In the genomic region with DNA sequence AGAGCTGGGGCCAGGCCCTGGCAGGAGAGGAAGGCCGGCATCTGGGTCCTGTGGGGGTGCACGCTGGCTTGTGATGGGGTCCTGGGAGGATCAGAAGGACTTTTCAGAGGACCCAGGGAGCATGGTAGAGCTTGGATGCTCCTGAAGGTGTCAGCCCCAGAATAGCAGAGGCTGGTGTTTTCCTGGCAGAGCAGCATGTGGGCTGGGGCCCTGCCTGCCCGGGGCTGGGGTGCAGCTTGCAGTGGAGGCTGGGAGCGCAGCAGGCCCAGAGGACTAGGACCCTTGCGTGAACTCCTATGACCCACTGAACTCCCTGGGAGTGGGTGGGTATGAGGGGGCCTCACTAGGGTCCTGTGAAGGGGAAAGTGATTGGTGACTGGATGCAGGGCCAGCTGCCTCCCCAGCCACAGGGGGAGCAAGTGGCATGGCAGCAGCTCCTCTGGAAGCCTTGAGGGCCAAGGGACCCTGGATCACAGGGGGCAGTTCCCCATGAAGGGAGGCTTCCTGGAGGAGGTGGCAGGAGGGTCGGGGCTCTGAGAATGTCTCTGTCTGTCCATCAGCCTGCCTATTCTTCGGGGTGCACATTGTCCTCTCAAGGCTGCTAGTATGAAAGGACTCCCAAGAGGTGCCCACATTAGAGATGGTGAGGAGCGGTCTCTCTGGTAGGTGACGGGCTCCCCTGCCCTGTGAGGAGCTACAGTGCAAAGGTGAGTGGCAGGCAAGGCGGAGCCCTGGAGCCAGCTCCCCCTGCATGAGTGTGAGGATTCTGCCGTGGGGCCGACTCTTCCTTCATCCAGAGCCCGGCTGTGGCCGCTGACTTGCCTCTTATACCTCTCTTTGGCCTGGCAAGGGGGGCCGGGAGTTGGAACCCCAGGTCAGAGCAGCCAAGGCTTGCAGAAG, we compare ENCODE assay signal across 20 cellular contexts.
"Had no signal": no experiment of that assay in that cellular context is flagged by ENCODE, and none has a peak within 500 bp of the region (broad histone marks: within the 10 kb centered on the region; RNA-seq: fewer than 3 reads in every experiment).

No MANE protein-coding gene starts in this region.

- ATAC-seq: activated CD4-positive, alpha-beta T cell treated with anti-CD3 and anti-CD28 coated beads for 36 hours; activated CD8-positive, alpha-beta T cell treated with anti-CD3 and anti-CD28 coated beads for 36 hours; effector memory CD8-positive, alpha-beta T cell; gastroesophageal sphincter; stimulated activated naive CD8-positive, alpha-beta T cell treated with anti-CD3 and anti-CD28 coated beads, Interleukin-15, Interleukin-2, amounts not matched to agents 100 U/mL and 50 U/mL, for 24 hours had no signal

- H3K4me3 ChIP-seq: adrenal gland, gastroesophageal sphincter, hepatocyte, testis, vagina had no signal

- H3K9me3 Mint-ChIP-seq: activated CD8-positive, alpha-beta T cell treated with anti-CD3 and anti-CD28 coated beads for 36 hours; dendritic cell treated with granulocyte-macrophage colony-stimulating factor and Interleukin-4, amounts not matched to agents 40 ng/mL and 50 ng/mL, for 4 days; effector memory CD8-positive, alpha-beta T cell had no signal

- H3K27ac Mint-ChIP-seq: activated CD4-positive, alpha-beta T cell treated with anti-CD3 and anti-CD28 coated beads for 36 hours; activated CD8-positive, alpha-beta T cell treated with anti-CD3 and anti-CD28 coated beads for 36 hours; dendritic cell treated with granulocyte-macrophage colony-stimulating factor and Interleukin-4, amounts not matched to agents 40 ng/mL and 50 ng/mL, for 4 days; effector memory CD8-positive, alpha-beta T cell had no signal

- H3K27me3 Mint-ChIP-seq: activated CD8-positive, alpha-beta T cell treated with anti-CD3 and anti-CD28 coated beads for 36 hours had no signal

- H3K4me1 Mint-ChIP-seq: activated CD4-positive, alpha-beta T cell treated with anti-CD3 and anti-CD28 coated beads for 36 hours had no signal

- H3K27ac ChIP-seq: epithelial cell of prostate, hepatocyte, neutrophil, testis, vagina, WERI-Rb-1 had no signal

- DNase-seq: activated CD4-positive, alpha-beta T cell treated with anti-CD3 and anti-CD28 coated beads for 36 hours; activated CD8-positive, alpha-beta memory T cell treated with anti-CD3 and anti-CD28 coated beads, Interleukin-2, amount 50 U/mL, for 4 hours; activated CD8-positive, alpha-beta T cell treated with anti-CD3 and anti-CD28 coated beads for 36 hours; activated naive CD4-positive, alpha-beta T cell treated with Interleukin-2 at 50 U/mL for 16 hours; adrenal gland; effector memory CD8-positive, alpha-beta T cell; kidney glomerular epithelial cell; SK-N-SH; stimulated activated CD4-positive, alpha-beta T cell treated with anti-CD3 and anti-CD28 coated beads, Interleukin-4, amount 100 ng/mL, for 1 hour; stimulated activated CD8-positive, alpha-beta memory T cell treated with anti-CD3 and anti-CD28 coated beads, Interleukin-4, amount 100 ng/mL, for 48 hours; stimulated activated naive CD8-positive, alpha-beta T cell treated with anti-CD3 and anti-CD28 coated beads, Interleukin-15, Interleukin-2, amounts not matched to agents 100 U/mL and 50 U/mL, for 24 hours; T-helper 1 cell; testis; WERI-Rb-1 had no signal

- H3K27me3 ChIP-seq: adrenal gland, gastroesophageal sphincter, hepatocyte, testis, vagina had no signal

- H3K4me3 Mint-ChIP-seq: activated CD4-positive, alpha-beta T cell treated with anti-CD3 and anti-CD28 coated beads for 36 hours; activated CD8-positive, alpha-beta T cell treated with anti-CD3 and anti-CD28 coated beads for 36 hours; dendritic cell treated with granulocyte-macrophage colony-stimulating factor and Interleukin-4, amounts not matched to agents 40 ng/mL and 50 ng/mL, for 4 days; effector memory CD8-positive, alpha-beta T cell had no signal

- H3K9ac ChIP-seq: SK-N-SH had no signal

- H3K36me3 ChIP-seq: adrenal gland, gastroesophageal sphincter, neutrophil, vagina, WERI-Rb-1 had no signal

- H3K9me3 ChIP-seq: adrenal gland, gastroesophageal sphincter, neutrophil, SK-N-SH, testis, vagina had no signal

- H3K4me1 ChIP-seq: adrenal gland, vagina had no signal
